8 cellular contexts compared by ENCODE assay signal in the genomic region with DNA sequence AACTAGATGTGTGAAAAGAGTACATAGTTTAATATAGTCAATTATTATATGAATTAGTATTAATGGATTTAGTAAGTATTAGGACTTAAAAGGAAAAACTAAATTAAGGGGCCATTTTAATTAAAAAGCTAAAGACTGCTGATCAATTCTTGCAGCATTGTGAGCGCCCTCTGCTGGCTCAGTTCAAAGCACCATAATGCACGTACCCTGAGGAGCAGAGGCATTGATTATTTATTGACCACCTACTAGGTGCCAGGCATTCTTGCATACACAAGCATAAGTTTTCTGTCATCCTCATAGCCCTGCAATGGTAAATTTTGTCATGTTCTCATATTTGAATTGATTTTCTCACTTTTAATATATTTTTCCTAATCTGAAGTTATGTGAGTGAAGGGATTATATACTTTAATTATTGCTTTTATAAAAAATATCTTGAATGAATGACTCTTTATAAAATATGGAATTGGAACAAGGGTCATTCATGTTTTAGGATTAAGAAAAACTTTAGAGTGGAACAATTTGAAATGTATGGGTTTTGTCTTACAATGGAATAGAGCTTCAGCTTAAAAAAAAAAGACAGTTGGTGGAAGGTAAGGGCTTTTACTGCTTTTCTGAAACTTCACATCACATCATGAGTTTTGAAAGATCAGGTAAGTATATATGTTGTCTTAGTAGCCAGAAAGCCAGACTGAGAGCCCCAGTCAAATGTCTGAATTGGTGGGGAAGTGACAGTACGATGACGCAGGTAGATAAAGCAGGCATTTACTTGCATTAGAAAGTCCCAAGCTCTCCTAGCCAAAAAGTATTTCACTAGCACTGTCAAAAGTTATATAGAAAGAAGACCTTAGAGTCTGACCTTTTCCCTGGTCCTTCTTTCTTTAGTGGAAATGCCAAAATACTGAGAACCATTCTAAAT. TPM values are rescaled to one million over a fixed set of nuclear protein-coding genes. Genes with fewer than 3 reads are reported as not detected.
DNase-seq lines count a peak whose midpoint lies in the region; ATAC-seq and TF ChIP-seq lines count a peak whose summit lies in the region.

No MANE protein-coding gene starts in this region.

- ATAC-seq in GM21576 (IDR thresholded peaks at IDR 0.05; ENCODE audit: unreplicated experiment) = peak; percentile 38
- ATAC-seq in GM19463 (IDR thresholded peaks at IDR 0.05; ENCODE audit: unreplicated experiment) = no peak

- 56% methylated on average over 4 of the region's 4 CpGs for WGBS in esophagus muscularis mucosa

- H3K36me3 Mint-ChIP-seq in neural crest cell (ENCODE audit: low read depth) = peaks cover 7% of the 10 kb centered on the region

- H3K9me3 Mint-ChIP-seq in neural crest cell = no peaks in the 10 kb centered on the region

- no peak for TF ChIP-seq EP300 in esophagus muscularis mucosa (IDR thresholded peaks at IDR 0.05)

- H3K4me2 ChIP-seq in BLaER1 treated with 17β-estradiol and CSF1 and Interleukin-3, amounts not matched to agents 10 nM and 100 nM = peak overlapping the region in 10 of 11 experiments; percentile 33 to 93 (median 86); a peak in 16 of 22 replicates

- TF ChIP-seq CTCF in esophagus muscularis mucosa (IDR thresholded peaks at IDR 0.05) (peak; percentile 53 to 77 (median 69)), neural crest cell (conservative IDR thresholded peaks at IDR 0.05) (peak; percentile 91)

- H3K9ac ChIP-seq in BLaER1 treated with 17β-estradiol and CSF1 and Interleukin-3, amounts not matched to agents 10 nM and 100 nM = peak overlapping the region in 1 of 11 experiments; percentile 49; a peak in 2 of 22 replicates

- peaks cover 64 to 89% (median 82%) of the 10 kb centered on the region in 10 experiments for H3K4me1 ChIP-seq in BLaER1 treated with 17β-estradiol and CSF1 and Interleukin-3, amounts not matched to agents 10 nM and 100 nM
- H3K4me1 ChIP-seq in esophagus muscularis mucosa = no peaks in the 10 kb centered on the region

- H3K27ac Mint-ChIP-seq in neural crest cell (ENCODE audit: unreplicated experiment) = no peak overlapping the region

- H3K36me3 ChIP-seq in BLaER1 treated with 17β-estradiol and CSF1 and Interleukin-3, amounts not matched to agents 10 nM and 100 nM = peaks cover 15 to 96% (median 76%) of the 10 kb centered on the region in 11 experiments; a peak in 21 of 22 replicates
- no peaks in the 10 kb centered on the region for H3K36me3 ChIP-seq in esophagus muscularis mucosa

- H3K27ac ChIP-seq in BLaER1 treated with 17β-estradiol and CSF1 and Interleukin-3, amounts not matched to agents 10 nM and 100 nM = peak overlapping the region in 2 of 11 experiments; percentile 21 to 68; a peak in 2 of 22 replicates
- H3K27ac ChIP-seq in esophagus muscularis mucosa (replicated peaks in 1 of 4) = no peak overlapping the region

- DNase-seq in NCI-H748 treated with DMSO at 0.1 percent for 48 hours (lab: John Stamatoyannopoulos, UW) (peak; percentile 37), activated T-cell treated with anti-CD3 and anti-CD28 coated beads for 1 hour (ENCODE audit: low read depth) (peak; percentile 79), esophagus muscularis mucosa (ENCODE audit: extremely low spot score) (no peak), neural crest cell (ENCODE audit: low read depth, low spot score) (peak; percentile 63), superior temporal gyrus (ENCODE audit: extremely low spot score) (peak; percentile 69)

- TF ChIP-seq POLR2A in esophagus muscularis mucosa (IDR thresholded peaks at IDR 0.05; ENCODE audit: low read depth) = no peak

- H3K4me3 ChIP-seq in BLaER1 treated with 17β-estradiol and CSF1 and Interleukin-3, amounts not matched to agents 10 nM and 100 nM = no peak overlapping the region
- no peak overlapping the region for H3K4me3 ChIP-seq in esophagus muscularis mucosa

- peaks cover 35% of the 10 kb centered on the region for H3K4me1 Mint-ChIP-seq in neural crest cell

- no peak overlapping the region for H3K4me3 Mint-ChIP-seq in neural crest cell

- peaks cover 0 to 7% (median 0%) of the 10 kb centered on the region in 11 experiments; a peak in 5 of 22 replicates for H3K9me3 ChIP-seq in BLaER1 treated with 17β-estradiol and CSF1 and Interleukin-3, amounts not matched to agents 10 nM and 100 nM (replicated peaks in 1 of 11)
- H3K9me3 ChIP-seq in esophagus muscularis mucosa = no peaks in the 10 kb centered on the region

- H4K20me1 ChIP-seq in BLaER1 treated with 17β-estradiol and CSF1 and Interleukin-3, amounts not matched to agents 10 nM and 100 nM = peaks cover 60 to 97% (median 90%) of the 10 kb centered on the region in 11 experiments

- H3K27me3 Mint-ChIP-seq in neural crest cell (ENCODE audit: low read depth) = no peaks in the 10 kb centered on the region

- intact Hi-C loops in esophagus muscularis mucosa (cut with DNase I) = loop anchor here (5.0 to 10.0 kb wide), 3 partner anchors 365 to 1345 kb away; no protein-coding TSS in a partner anchor

- H3K27me3 ChIP-seq in BLaER1 treated with 17β-estradiol and CSF1 and Interleukin-3, amounts not matched to agents 10 nM and 100 nM = no peaks in the 10 kb centered on the region
- no peaks in the 10 kb centered on the region for H3K27me3 ChIP-seq in esophagus muscularis mucosa

RNA-seq across cellular contexts. Expression of gene ITGA4, which starts 9.7 kb away (rescaled TPM):
- 1 to 10 TPM; 2.2 to 8.4 (median 3.5) TPM for total RNA-seq in esophagus muscularis mucosa
- 74.4 and 75.6 TPM in 2 replicates for total RNA-seq in neural crest cell
